12 cellular contexts compared by ENCODE assay signal in the genomic region with DNA sequence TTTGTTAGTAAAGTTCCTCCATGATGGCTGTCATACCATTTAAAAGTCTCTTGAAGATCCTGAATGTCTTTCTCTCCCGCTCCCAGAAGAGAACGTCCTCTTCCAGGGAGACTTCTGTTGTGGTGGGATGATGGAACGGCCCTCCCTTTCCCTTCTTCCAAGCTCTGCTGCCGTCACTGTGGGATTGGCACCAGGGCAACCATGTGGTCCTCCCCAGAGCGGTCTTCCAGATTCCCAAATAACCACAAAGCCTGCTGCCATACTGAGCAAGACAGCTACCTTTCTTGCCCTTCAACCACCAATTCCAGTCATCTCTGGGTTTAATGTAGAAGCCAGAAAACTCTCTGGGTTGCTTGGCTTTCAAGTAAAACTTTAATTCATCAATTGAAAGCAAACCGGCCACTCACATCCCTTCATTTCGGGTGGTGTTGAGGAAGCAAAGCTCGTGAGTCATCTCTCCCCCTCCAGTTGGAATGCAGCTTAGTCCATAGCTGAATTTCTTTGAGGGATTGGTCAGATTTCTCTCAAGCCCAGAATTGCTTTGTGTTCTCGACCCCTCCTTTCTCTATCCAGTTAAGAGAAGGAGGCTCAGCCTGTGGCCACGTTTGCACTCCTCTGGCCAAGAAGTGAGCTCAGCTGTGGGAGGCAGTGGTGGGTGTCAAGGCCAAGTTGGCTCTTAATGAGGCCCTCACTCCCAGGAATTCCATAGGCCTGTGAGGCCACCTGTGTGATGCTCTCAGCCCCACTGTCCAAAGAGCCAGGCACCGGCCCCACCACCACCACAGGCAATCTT. TPM values are rescaled to one million over a fixed set of nuclear protein-coding genes. Genes with fewer than 3 reads are reported as not detected.
DNase-seq lines count a peak whose midpoint lies in the region; ATAC-seq, FAIRE-seq and TF ChIP-seq lines count a peak whose summit lies in the region.
"Had no signal": no experiment of that assay in that cellular context is flagged by ENCODE, and none has a peak within 500 bp of the region (broad histone marks: within the 10 kb centered on the region; RNA-seq: fewer than 3 reads in every experiment).

No MANE protein-coding gene starts in this region.

- no peaks in the 10 kb centered on the region for H3K9me3 Mint-ChIP-seq in neural progenitor cell
- H3K9me3 Mint-ChIP-seq in CD8-positive, alpha-beta T cell: no peaks in the 10 kb centered on the region
- H3K9me3 Mint-ChIP-seq: activated naive CD4-positive, alpha-beta T cell treated with anti-CD3 and anti-CD28 coated beads, Interleukin-2, amount 50 U/mL, for 24 hours; naive thymus-derived CD4-positive, alpha-beta T cell had no signal

- H3K4ac ChIP-seq in IMR-90 (ENCODE audit: low read depth, low read length): peak overlapping the region; percentile 66

- WGBS in IMR-90 (ENCODE audit: extremely low coverage in 2 of 2, insufficient read length in 1 of 2), 2 experiments: no CpG with 5 or more reads among the region's 11 CpGs

- peak overlapping the region; percentile 18 to 71; a peak in 2 of 4 replicates for H4K8ac ChIP-seq in IMR-90 (ENCODE audit: low read depth in 2 of 2, low read length in 2 of 2)

- TF ChIP-seq POLR2A in IMR-90 (IDR thresholded peaks at IDR 0.05; ENCODE audit: low read depth, low read length) (no peak), endothelial cell of umbilical vein (IDR thresholded peaks at IDR 0.05; ENCODE audit: low read depth, low read length) (no peak)

- H2AK5ac ChIP-seq in IMR-90 (ENCODE audit: low read depth, low read length): peak overlapping the region; percentile 63; the same call in 1 of the 2 replicates

- peak overlapping the region; percentile 80 for H2BK120ac ChIP-seq in IMR-90 (ENCODE audit: low read depth, low read length)

- H3K4me1 ChIP-seq in IMR-90 (ENCODE audit: control insufficient read depth, insufficient read depth, low read length) (peaks cover 5% of the 10 kb centered on the region), endothelial cell of umbilical vein (ENCODE audit: control insufficient read depth, extremely low read depth, insufficient read depth, low read length) (no peaks in the 10 kb centered on the region), neural progenitor cell (no peaks in the 10 kb centered on the region)
- H3K4me1 ChIP-seq in CD8-positive, alpha-beta T cell (ENCODE audit: insufficient read depth, low read length): no peaks in the 10 kb centered on the region
- H3K4me1 ChIP-seq: gastrocnemius medialis had no signal

- peaks cover 10% of the 10 kb centered on the region for H3K4me1 Mint-ChIP-seq in neural progenitor cell
- no peaks in the 10 kb centered on the region for H3K4me1 Mint-ChIP-seq in CD8-positive, alpha-beta T cell (ENCODE audit: low read depth)
- H3K4me1 Mint-ChIP-seq: activated naive CD4-positive, alpha-beta T cell treated with anti-CD3 and anti-CD28 coated beads, Interleukin-2, amount 50 U/mL, for 24 hours; CD4-positive, CD25-positive, alpha-beta regulatory T cell; naive thymus-derived CD4-positive, alpha-beta T cell had no signal

- H3K9me1 ChIP-seq in IMR-90 (ENCODE audit: insufficient read depth, low read length) (peaks cover 8% of the 10 kb centered on the region), endothelial cell of umbilical vein (replicated peaks; ENCODE audit: control insufficient read depth, extremely low read depth, insufficient read depth, low read length) (no peaks in the 10 kb centered on the region)

- peak overlapping the region; percentile 55; the same call in 1 of the 2 replicates for H4K5ac ChIP-seq in IMR-90 (ENCODE audit: low read depth, low read length)

- no peak overlapping the region for H3K9ac ChIP-seq in IMR-90 (ENCODE audit: low read depth, low read length)
- no peak overlapping the region for H3K9ac ChIP-seq in endothelial cell of umbilical vein (replicated peaks; ENCODE audit: extremely low read depth, insufficient read depth, low read length)
- no peak overlapping the region for H3K9ac ChIP-seq in neural progenitor cell

- BruUV-seq in IMR-90 (replicated peaks; lab: Mats Ljungman, UMichigan) (no TSS peak), endothelial cell of umbilical vein (replicated peaks; lab: Mats Ljungman, UMichigan) (no TSS peak)

- DNase-seq in AG08395 (ENCODE audit: low spot score): peak; percentile 87
- peak; percentile 92 for DNase-seq in IMR-90
- DNase-seq in endothelial cell of umbilical vein (ENCODE audit: low read depth, low spot score): no peak
- DNase-seq in neural progenitor cell (ENCODE audit: low spot score): no peak
- DNase-seq in CD8-positive, alpha-beta T cell: no peak
- DNase-seq in NCI-H1092 (lab: John Stamatoyannopoulos, UW): no peak
- DNase-seq: CD4-positive, CD25-positive, alpha-beta regulatory T cell; gastrocnemius medialis; naive thymus-derived CD4-positive, alpha-beta T cell had no signal

- peaks cover 2% of the 10 kb centered on the region for H3K27me3 ChIP-seq in IMR-90 (ENCODE audit: control insufficient read depth, insufficient read depth, low read length)
- H3K27me3 ChIP-seq in endothelial cell of umbilical vein (ENCODE audit: control insufficient read depth in 2 of 2, insufficient read depth in 2 of 2, low read length in 2 of 2): no peaks in the 10 kb centered on the region
- no peaks in the 10 kb centered on the region for H3K27me3 ChIP-seq in neural progenitor cell
- H3K27me3 ChIP-seq in CD8-positive, alpha-beta T cell (ENCODE audit: insufficient read depth, low read length): no peaks in the 10 kb centered on the region
- H3K27me3 ChIP-seq: gastrocnemius medialis had no signal

- H3K4me2 ChIP-seq in IMR-90 (ENCODE audit: low read depth, low read length) (0 out of 2 replicates have a peak overlapping the region, but pooled peaks have one; percentile 23), endothelial cell of umbilical vein (ENCODE audit: insufficient read depth, low read length) (no peak overlapping the region), neural progenitor cell (no peak overlapping the region)

- peak overlapping the region; percentile 85 for H2BK20ac ChIP-seq in IMR-90 (ENCODE audit: low read depth, low read length)

- dilution Hi-C loops in IMR-90 (cut with HindIII; ENCODE audit: low sequenced_read_pairs, unreplicated experiment) (no loop called here), endothelial cell of umbilical vein (cut with MboI; ENCODE audit: extremely low pct_ligation_motif_present, low sequenced_read_pairs) (no loop called here)

- H3K27ac Mint-ChIP-seq in neural progenitor cell: peak overlapping the region; percentile 59
- H3K27ac Mint-ChIP-seq in CD8-positive, alpha-beta T cell: no peak overlapping the region
- H3K27ac Mint-ChIP-seq: activated naive CD4-positive, alpha-beta T cell treated with anti-CD3 and anti-CD28 coated beads, Interleukin-2, amount 50 U/mL, for 24 hours; CD4-positive, CD25-positive, alpha-beta regulatory T cell had no signal

- H3K9me3 ChIP-seq in IMR-90 (ENCODE audit: control insufficient read depth, insufficient read depth, low read length) (no peaks in the 10 kb centered on the region), endothelial cell of umbilical vein (replicated peaks; ENCODE audit: control insufficient read depth, insufficient read depth, low read length) (no peaks in the 10 kb centered on the region), neural progenitor cell (ENCODE audit: low read depth) (no peaks in the 10 kb centered on the region)
- H3K9me3 ChIP-seq in CD8-positive, alpha-beta T cell (ENCODE audit: low read length): no peaks in the 10 kb centered on the region
- H3K9me3 ChIP-seq: gastrocnemius medialis had no signal

- CTCF ChIA-PET in IMR-90 (lab: Yijun Ruan, JAX): interaction anchor here (1.2 kb wide), 1 partner anchor 155 kb away, joined by 4 read pairs; no protein-coding TSS in a partner anchor
- CTCF ChIA-PET in endothelial cell of umbilical vein (lab: Charles Lee): interaction anchor here (0.7 to 1.1 kb wide), 2 partner anchors 9 to 155 kb away, joined by 3 read pairs; no protein-coding TSS in a partner anchor
- CTCF ChIA-PET in CD8-positive, alpha-beta T cell (lab: Charles Lee): interaction anchor here (1.3 kb wide), 1 partner anchor 10 kb away, joined by 3 read pairs; no protein-coding TSS in a partner anchor

- no peak overlapping the region for H3K56ac ChIP-seq in IMR-90 (ENCODE audit: extremely low read depth, insufficient read depth, low read length)

- POLR2A ChIA-PET in IMR-90 (lab: Charles Lee; ENCODE audit: unreplicated experiment) (interaction anchor here (0.6 kb wide), 1 partner anchor 11 kb away, joined by 4 read pairs; no protein-coding TSS in a partner anchor), endothelial cell of umbilical vein (lab: Charles Lee) (no interaction called here)
- POLR2A ChIA-PET in CD8-positive, alpha-beta T cell (lab: Charles Lee): no interaction called here

- H2BK5ac ChIP-seq in IMR-90 (ENCODE audit: low read depth, low read length, poor library complexity, severe bottlenecking): peak overlapping the region; percentile 6

- H3K14ac ChIP-seq in IMR-90 (replicated peaks; ENCODE audit: low read depth, low read length): peak overlapping the region; percentile 61

- H3K4me3 ChIP-seq in IMR-90 (ENCODE audit: insufficient read depth, low read depth, low read length) (no peak overlapping the region), endothelial cell of umbilical vein (replicated peaks in 1 of 3; ENCODE audit: insufficient read depth in 1 of 3, low read depth in 1 of 3, low read length in 3 of 3) (no peak overlapping the region), neural progenitor cell (no peak overlapping the region)
- H3K4me3 ChIP-seq in CD8-positive, alpha-beta T cell (ENCODE audit: low read depth, low read length): no peak overlapping the region
- H3K4me3 ChIP-seq: gastrocnemius medialis had no signal

- H3K79me2 ChIP-seq in endothelial cell of umbilical vein (ENCODE audit: control insufficient read depth, insufficient read depth, low read length): no peaks in the 10 kb centered on the region
- H3K79me2 ChIP-seq in neural progenitor cell (ENCODE audit: low read depth): no peaks in the 10 kb centered on the region

- TF ChIP-seq CTCF in IMR-90 (conservative IDR thresholded peaks at IDR 0.05; ENCODE audit: low read depth, low read length) (no peak), endothelial cell of umbilical vein (IDR thresholded peaks at IDR 0.05; ENCODE audit: extremely low read depth in 1 of 2, insufficient read depth in 1 of 2, low read depth in 1 of 2, low read length in 2 of 2) (no peak), neural progenitor cell (IDR thresholded peaks at IDR 0.05) (no peak)
- no peak for TF ChIP-seq CTCF in CD8-positive, alpha-beta T cell (IDR thresholded peaks at IDR 0.05)

- H3K27me3 Mint-ChIP-seq in neural progenitor cell (ENCODE audit: insufficient read depth, low read depth): peaks cover 2% of the 10 kb centered on the region
- H3K27me3 Mint-ChIP-seq in CD8-positive, alpha-beta T cell (ENCODE audit: low read depth): no peaks in the 10 kb centered on the region
- H3K27me3 Mint-ChIP-seq: activated naive CD4-positive, alpha-beta T cell treated with anti-CD3 and anti-CD28 coated beads, Interleukin-2, amount 50 U/mL, for 24 hours; naive thymus-derived CD4-positive, alpha-beta T cell had no signal

- H3F3A ChIP-seq in neural progenitor cell (ENCODE audit: low read depth): no peaks in the 10 kb centered on the region

- H3K36me3 ChIP-seq in IMR-90 (ENCODE audit: control insufficient read depth, insufficient read depth, low read length): no peaks in the 10 kb centered on the region
- no peaks in the 10 kb centered on the region for H3K36me3 ChIP-seq in endothelial cell of umbilical vein (ENCODE audit: control insufficient read depth in 2 of 2, extremely low read depth in 1 of 2, insufficient read depth in 2 of 2, low read length in 2 of 2)
- no peaks in the 10 kb centered on the region for H3K36me3 ChIP-seq in neural progenitor cell
- no peaks in the 10 kb centered on the region for H3K36me3 ChIP-seq in CD8-positive, alpha-beta T cell (ENCODE audit: insufficient read depth, low read length)
- H3K36me3 ChIP-seq: gastrocnemius medialis had no signal

- peak overlapping the region; percentile 74; the same call in 1 of the 3 replicates for H2BK15ac ChIP-seq in IMR-90 (ENCODE audit: low read depth, low read length)

- peak; percentile 93 for ATAC-seq in IMR-90 (ENCODE audit: low read depth)
- no peak for ATAC-seq in GM18511 (IDR thresholded peaks at IDR 0.05; ENCODE audit: unreplicated experiment)
- ATAC-seq in CD8-positive, alpha-beta T cell: no peak
- no peak for ATAC-seq in HG03039 (IDR thresholded peaks at IDR 0.05; ENCODE audit: unreplicated experiment)
- ATAC-seq: gastrocnemius medialis; naive thymus-derived CD4-positive, alpha-beta T cell had no signal

- intact Hi-C loops in IMR-90 (cut with micrococcal nuclease) (no loop called here), endothelial cell of umbilical vein (cut with micrococcal nuclease) (no loop called here)
- intact Hi-C loops in CD8-positive, alpha-beta T cell (cut with DNase I, micrococcal nuclease): no loop called here

- H3K18ac ChIP-seq in IMR-90 (ENCODE audit: low read depth, low read length): peak overlapping the region; percentile 13

- H3K4me3 Mint-ChIP-seq in neural progenitor cell: no peak overlapping the region
- no peak overlapping the region for H3K4me3 Mint-ChIP-seq in CD8-positive, alpha-beta T cell
- H3K4me3 Mint-ChIP-seq: activated naive CD4-positive, alpha-beta T cell treated with anti-CD3 and anti-CD28 coated beads, Interleukin-2, amount 50 U/mL, for 24 hours; CD4-positive, CD25-positive, alpha-beta regulatory T cell; naive thymus-derived CD4-positive, alpha-beta T cell had no signal

- peak overlapping the region; percentile 31; the same call in 1 of the 2 replicates for H3K27ac ChIP-seq in IMR-90 (ENCODE audit: insufficient read depth, low read length)
- H3K27ac ChIP-seq in endothelial cell of umbilical vein (ENCODE audit: insufficient read depth, low read depth, low read length): no peak overlapping the region
- H3K27ac ChIP-seq in neural progenitor cell: no peak overlapping the region
- H3K27ac ChIP-seq in CD8-positive, alpha-beta T cell (ENCODE audit: low read depth, low read length): no peak overlapping the region
- H3K27ac ChIP-seq: gastrocnemius medialis had no signal

- H3K23ac ChIP-seq in IMR-90 (ENCODE audit: low read depth, low read length): peak overlapping the region; percentile 32; the same call in 1 of the 2 replicates

- no peaks in the 10 kb centered on the region for H3K79me1 ChIP-seq in IMR-90 (ENCODE audit: low read depth in 1 of 2, low read length in 2 of 2)

- H3K36me3 Mint-ChIP-seq in neural progenitor cell: peaks cover 13% of the 10 kb centered on the region
- H3K36me3 Mint-ChIP-seq in CD8-positive, alpha-beta T cell: no peaks in the 10 kb centered on the region
- H3K36me3 Mint-ChIP-seq: activated naive CD4-positive, alpha-beta T cell treated with anti-CD3 and anti-CD28 coated beads, Interleukin-2, amount 50 U/mL, for 24 hours; CD4-positive, CD25-positive, alpha-beta regulatory T cell; naive thymus-derived CD4-positive, alpha-beta T cell had no signal

- FAIRE-seq in endothelial cell of umbilical vein (lab: Jason Lieb, UNC): no peak

- H4K20me1 ChIP-seq in IMR-90 (ENCODE audit: insufficient read depth, low read length) (no peaks in the 10 kb centered on the region), endothelial cell of umbilical vein (replicated peaks; ENCODE audit: control insufficient read depth, extremely low read depth, insufficient read depth, low read length) (no peaks in the 10 kb centered on the region), neural progenitor cell (ENCODE audit: low read depth) (no peaks in the 10 kb centered on the region)

- H2AK9ac ChIP-seq in IMR-90 (replicated peaks; ENCODE audit: low read depth, low read length, poor library complexity): peak overlapping the region; percentile 60

- H4K91ac ChIP-seq in IMR-90 (ENCODE audit: insufficient read depth, low read depth, low read length): peak overlapping the region; percentile 85

- H2AFZ ChIP-seq in IMR-90 (replicated peaks; ENCODE audit: low read length, poor library complexity) (peak overlapping the region; percentile 83), endothelial cell of umbilical vein (ENCODE audit: low read depth, low read length) (no peak overlapping the region), neural progenitor cell (replicated peaks) (no peak overlapping the region)

- in situ Hi-C loops in IMR-90 (cut with MboI; ENCODE audit: low sequenced_read_pairs): no loop called here

- no peak for TF ChIP-seq RAD21 in IMR-90 (IDR thresholded peaks at IDR 0.05; ENCODE audit: low read length)

RNA-seq across cellular contexts. Expression of a gene that starts 36.9 kb away (rescaled TPM):
- total RNA-seq in IMR-90 (2012; rRNA removed) (under 0.01 TPM in 2 replicates), endothelial cell of umbilical vein (0.12 and 0.18 TPM in 2 replicates), neural progenitor cell (ENCODE audit: low replicate concordance) (3.0 and 4.8 TPM in 2 replicates)
- polyA plus RNA-seq in IMR-90 (2012; rRNA removed) (0.09 and 0.10 TPM in 2 replicates), endothelial cell of umbilical vein (0.03 and 0.06 TPM in 2 replicates)
- 0.03 and 0.05 TPM in 2 replicates for polyA plus RNA-seq in IMR-90 (2012; cell fraction: cytosol; rRNA removed)
- 0.21 and 0.32 TPM in 2 replicates for polyA plus RNA-seq in IMR-90 (2012; cell fraction: nucleus; rRNA removed; ENCODE audit: low replicate concordance)
- polyA plus RNA-seq in endothelial cell of umbilical vein (2011; cell fraction: cytosol; rRNA removed): 0.03 and 0.04 TPM in 2 replicates
- 0.21 and 0.32 TPM in 2 replicates for polyA plus RNA-seq in endothelial cell of umbilical vein (2011; cell fraction: nucleus; rRNA removed)
- polyA plus RNA-seq in endothelial cell of umbilical vein (2012): 0.04 and 0.07 TPM in 2 replicates
- 0.13 and 0.27 TPM in 2 replicates for polyA minus RNA-seq in endothelial cell of umbilical vein
- polyA minus RNA-seq in endothelial cell of umbilical vein (2011; cell fraction: cytosol; rRNA and poly(A)+ RNA removed): not detected
- 0.19 TPM in 1 of 2 replicates, not detected in the other for polyA minus RNA-seq in endothelial cell of umbilical vein (2011; cell fraction: nucleus; rRNA and poly(A)+ RNA removed)
- total RNA-seq in CD8-positive, alpha-beta T cell: under 1 TPM in 1 of 2 experiments, not detected in 1; 0.08 TPM
- polyA plus RNA-seq: CD4-positive, CD25-positive, alpha-beta regulatory T cell had no signal

Comparison
In these comparisons a context has a peak if more than half of its experiments do, and no peak if none do; other contexts are left out.
1. DNase-seq: peak in AG08395 (single experiment) and IMR-90 (single experiment); none in endothelial cell of umbilical vein (single experiment), neural progenitor cell (single experiment), CD8-positive, alpha-beta T cell (0 of 7) and NCI-H1092 (single experiment).